8 cellular contexts compared by ENCODE assay signal in genomic region chr11:134252539-134253188, GRCh38. TPM values are rescaled to one million over a fixed set of nuclear protein-coding genes. Genes with fewer than 3 reads are reported as not detected.
DNase-seq lines count a peak whose midpoint lies in the region; ATAC-seq and TF ChIP-seq lines count a peak whose summit lies in the region.

No MANE protein-coding gene starts in this region.

- no peaks in the 10 kb centered on the region for H3K9me3 Mint-ChIP-seq in IgD-negative memory B cell
- H3K9me3 Mint-ChIP-seq in activated CD8-positive, alpha-beta memory T cell treated with anti-CD3 and anti-CD28 coated beads, Interleukin-2, amount 10 ng/mL, durations not matched to agents 7 days and 5 days (ENCODE audit: low read depth) = no peaks in the 10 kb centered on the region

- peak overlapping the region in 2 of 3 donors; percentile 71 to 84 for H3K27ac Mint-ChIP-seq in IgD-negative memory B cell
- peak overlapping the region; percentile 85 for H3K27ac Mint-ChIP-seq in activated CD8-positive, alpha-beta memory T cell treated with anti-CD3 and anti-CD28 coated beads, Interleukin-2, amount 10 ng/mL, durations not matched to agents 7 days and 5 days

- no peak for TF ChIP-seq EP300 in ovary (IDR thresholded peaks at IDR 0.05)

- peaks cover 18 to 26% (median 21%) of the 10 kb centered on the region in 3 donors for H3K4me1 Mint-ChIP-seq in IgD-negative memory B cell
- peaks cover 45% of the 10 kb centered on the region for H3K4me1 Mint-ChIP-seq in activated CD8-positive, alpha-beta memory T cell treated with anti-CD3 and anti-CD28 coated beads, Interleukin-2, amount 10 ng/mL, durations not matched to agents 7 days and 5 days

- H3K4me3 Mint-ChIP-seq in IgD-negative memory B cell = peak overlapping the region; percentile 96 to 98 (median 97)
- peak overlapping the region; percentile 94 for H3K4me3 Mint-ChIP-seq in activated CD8-positive, alpha-beta memory T cell treated with anti-CD3 and anti-CD28 coated beads, Interleukin-2, amount 10 ng/mL, durations not matched to agents 7 days and 5 days

- no peaks in the 10 kb centered on the region for H3K27me3 ChIP-seq in ovary

- peaks cover 4% of the 10 kb centered on the region for H3K4me1 ChIP-seq in ovary (ENCODE audit: insufficient read depth)

- intact Hi-C loops in ovary (cut with DNase I) = no loop called here

- H3K27ac ChIP-seq in ovary = peak overlapping the region in 1 of 2 donors; percentile 26

- H3K4me3 ChIP-seq in fibroblast of villous mesenchyme (ENCODE audit: low read depth, low read length) (peak overlapping the region; percentile 77), ovary (peak overlapping the region; percentile 92)

- no peaks in the 10 kb centered on the region for H3K27me3 Mint-ChIP-seq in IgD-negative memory B cell
- H3K27me3 Mint-ChIP-seq in activated CD8-positive, alpha-beta memory T cell treated with anti-CD3 and anti-CD28 coated beads, Interleukin-2, amount 10 ng/mL, durations not matched to agents 7 days and 5 days = no peaks in the 10 kb centered on the region

- CTCF ChIA-PET in activated CD8-positive, alpha-beta memory T cell treated with anti-CD3 and anti-CD28 coated beads, Interleukin-2, amount 10 ng/mL, durations not matched to agents 7 days and 5 days (lab: Charles Lee) = interaction anchor here (0.9 to 4.1 kb wide), 6 partner anchors 10 to 202 kb away, joined by 3 to 26 read pairs (median 13); partner anchors contain the start of genes GLB1L3, NCAPD3 and VPS26B

- TF ChIP-seq CTCF in fibroblast of villous mesenchyme (IDR thresholded peaks at IDR 0.05; ENCODE audit: insufficient read depth, low read depth, low read length) (no peak), ovary (IDR thresholded peaks at IDR 0.05) (no peak)

- ATAC-seq in GM21717 (IDR thresholded peaks at IDR 0.05; ENCODE audit: unreplicated experiment) (peak; percentile 24), HG03565 (IDR thresholded peaks at IDR 0.05; ENCODE audit: unreplicated experiment) (no peak)
- ATAC-seq in activated CD8-positive, alpha-beta memory T cell treated with anti-CD3 and anti-CD28 coated beads, Interleukin-2, amount 10 ng/mL, durations not matched to agents 7 days and 5 days = peak; percentile 18

- H3K9me3 ChIP-seq in ovary = no peaks in the 10 kb centered on the region

- peak; percentile 52 for DNase-seq in ELR (ENCODE audit: low read depth)
- DNase-seq in activated CD8-positive, alpha-beta memory T cell treated with anti-CD3 and anti-CD28 coated beads, Interleukin-2, amount 10 ng/mL, durations not matched to agents 7 days and 5 days = peak; percentile 60
- peak; percentile 65 for DNase-seq in fibroblast of villous mesenchyme (ENCODE audit: low read depth)
- DNase-seq in ovary = peak in 4 of 5 donors; percentile 31 to 52 (median 38)
- DNase-seq in NCI-H1092 (lab: John Stamatoyannopoulos, UW) = no peak

- no peak for TF ChIP-seq POLR2A in ovary (IDR thresholded peaks at IDR 0.05)

- H3K36me3 ChIP-seq in ovary = no peaks in the 10 kb centered on the region

- peaks cover 6% of the 10 kb centered on the region for H3K36me3 Mint-ChIP-seq in IgD-negative memory B cell
- H3K36me3 Mint-ChIP-seq in activated CD8-positive, alpha-beta memory T cell treated with anti-CD3 and anti-CD28 coated beads, Interleukin-2, amount 10 ng/mL, durations not matched to agents 7 days and 5 days = peaks cover 16% of the 10 kb centered on the region

- 1 to 2% (median 1%) methylated on average over 22 of the region's 22 CpGs for WGBS in ovary, 3 donors

RNA-seq across cellular contexts. Expression of gene THYN1, which starts 0.5 kb away (rescaled TPM):
- polyA plus RNA-seq in IgD-negative memory B cell (77.4 TPM), ovary (10 to 100 TPM; 68.4 to 91.8 TPM)
- 10 to 100 TPM; 69.3 to 71.1 TPM for total RNA-seq in activated CD8-positive, alpha-beta memory T cell treated with anti-CD3 and anti-CD28 coated beads, Interleukin-2, amount 10 ng/mL, durations not matched to agents 7 days and 5 days
- total RNA-seq in fibroblast of villous mesenchyme (50.3 and 58.3 TPM in 2 replicates), ovary (10 to 100 TPM; 41.0 to 69.0 (median 51.9) TPM)

RNA-seq across cellular contexts. Expression of gene ACAD8, which starts 0.7 kb away (rescaled TPM):
- polyA plus RNA-seq in IgD-negative memory B cell (14.2 TPM), ovary (10 to 100 TPM; 16.7 to 22.1 TPM)
- total RNA-seq in activated CD8-positive, alpha-beta memory T cell treated with anti-CD3 and anti-CD28 coated beads, Interleukin-2, amount 10 ng/mL, durations not matched to agents 7 days and 5 days = 10 to 100 TPM; 29.4 to 31.6 TPM
- total RNA-seq in fibroblast of villous mesenchyme (14.5 and 16.4 TPM in 2 replicates), ovary (10 to 100 TPM; 14.4 to 27.5 (median 20.4) TPM)

RNA-seq across cellular contexts. Expression of gene GLB1L3, which starts 23.5 kb away (rescaled TPM):
- polyA plus RNA-seq in IgD-negative memory B cell = 0.19 TPM
- 1 to 10 TPM; 4.1 to 6.1 TPM for total RNA-seq in activated CD8-positive, alpha-beta memory T cell treated with anti-CD3 and anti-CD28 coated beads, Interleukin-2, amount 10 ng/mL, durations not matched to agents 7 days and 5 days
- not detected in 2 replicates for total RNA-seq in fibroblast of villous mesenchyme
- under 1 TPM in 4 of 7 donors, not detected in 3; 0.11 to 0.20 (median 0.12) TPM for total RNA-seq in ovary
- under 1 TPM in 1 of 2 donors, not detected in 1; 0.07 TPM for polyA plus RNA-seq in ovary

RNA-seq across cellular contexts. Expression of gene VPS26B, which starts 28.2 kb away (rescaled TPM):
- polyA plus RNA-seq in IgD-negative memory B cell = 11.8 TPM
- total RNA-seq in activated CD8-positive, alpha-beta memory T cell treated with anti-CD3 and anti-CD28 coated beads, Interleukin-2, amount 10 ng/mL, durations not matched to agents 7 days and 5 days = 10 to 100 TPM; 52.6 to 69.8 TPM
- 41.5 and 42.2 TPM in 2 replicates for total RNA-seq in fibroblast of villous mesenchyme
- total RNA-seq in ovary = 10 to 100 TPM; 19.4 to 46.5 (median 36.3) TPM
- 10 to 100 TPM; 26.1 to 44.9 TPM for polyA plus RNA-seq in ovary

RNA-seq across cellular contexts. Expression of gene NCAPD3, which starts 28.9 kb away (rescaled TPM):
- polyA plus RNA-seq in IgD-negative memory B cell (8.1 TPM), ovary (1 to 10 TPM; 5.8 to 6.7 TPM)
- 100 to 1,000 TPM; 123 to 143 TPM for total RNA-seq in activated CD8-positive, alpha-beta memory T cell treated with anti-CD3 and anti-CD28 coated beads, Interleukin-2, amount 10 ng/mL, durations not matched to agents 7 days and 5 days
- total RNA-seq in fibroblast of villous mesenchyme (15.5 and 21.2 TPM in 2 replicates), ovary (10 to 100 TPM in 2 of 7 donors, 1 to 10 TPM in 5; 6.2 to 12.1 (median 9.9) TPM)
